8 cellular contexts compared by ENCODE assay signal in the genomic region with DNA sequence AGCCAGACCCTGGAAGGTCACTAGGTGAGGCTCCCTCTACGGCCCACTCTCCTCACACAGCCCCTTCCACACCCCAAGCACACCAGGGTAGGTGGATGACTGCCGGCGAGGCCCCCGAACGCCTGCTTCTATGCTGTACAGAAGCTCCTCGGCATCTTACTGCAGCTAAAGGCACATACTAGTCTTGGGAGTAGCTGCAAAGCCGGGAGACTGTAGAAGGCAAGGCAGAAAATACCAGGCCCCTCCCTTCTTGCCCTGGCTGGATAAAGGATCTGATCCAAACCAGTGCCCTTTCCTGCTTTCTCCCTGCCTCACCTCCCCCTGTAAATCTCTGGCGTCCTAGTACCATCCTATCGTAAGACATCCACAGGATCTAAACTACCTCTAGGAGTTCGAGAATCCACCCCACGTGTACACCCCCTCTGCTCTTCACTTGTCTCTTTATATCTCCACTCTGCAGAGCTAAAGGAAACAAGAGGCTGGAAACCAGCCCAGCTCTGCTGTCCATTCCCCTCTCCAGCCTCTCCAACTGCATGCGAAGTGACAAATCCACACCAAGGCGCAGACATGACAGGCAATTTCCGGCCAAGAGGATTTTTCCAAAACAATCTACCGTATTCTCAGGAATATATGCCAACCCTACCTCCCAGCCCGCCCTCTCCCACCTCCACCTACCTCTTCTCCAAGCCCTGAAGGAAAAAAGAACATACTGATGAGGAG. TPM values are rescaled to one million over a fixed set of nuclear protein-coding genes. Genes with fewer than 3 reads are reported as not detected.
DNase-seq lines count a peak whose midpoint lies in the region; ATAC-seq, FAIRE-seq and TF ChIP-seq lines count a peak whose summit lies in the region.

No MANE protein-coding gene starts in this region.

- TF ChIP-seq CTCF in 22Rv1 (IDR thresholded peaks at IDR 0.05) (no peak), GM12875 (IDR thresholded peaks at IDR 0.05; ENCODE audit: borderline replicate concordance, insufficient read depth, low read depth, low read length) (no peak), brain (conservative IDR thresholded peaks at IDR 0.05) (no peak)

- no peak for ATAC-seq in HG03039 (IDR thresholded peaks at IDR 0.05; ENCODE audit: unreplicated experiment)
- no peak for ATAC-seq in activated CD4-positive, CD25-positive, alpha-beta regulatory T cell treated with anti-CD3 and anti-CD28 coated beads, Interleukin-2, amount 50 U/mL, for 24 hours

- H3K36me3 Mint-ChIP-seq in brain, result peaks cover 4% of the 10 kb centered on the region
- H3K36me3 Mint-ChIP-seq in immature natural killer cell, result no peaks in the 10 kb centered on the region

- H3K4me3 ChIP-seq in GM12875 (ENCODE audit: low read depth, low read length), result peak overlapping the region; percentile 88
- H3K4me3 ChIP-seq in small intestine (ENCODE audit: low read depth in 1 of 2, low read length in 2 of 2), result peak overlapping the region in 1 of 2 donors; percentile 69

- no peak for FAIRE-seq in small intestine (lab: Jason Lieb, UNC)

- WGBS in small intestine, 3 donors, result 36 to 61% (median 44%) methylated on average over 15 to 16 of the region's 16 CpGs

- H3K9me3 ChIP-seq in small intestine (ENCODE audit: control insufficient read depth, low read depth), result no peaks in the 10 kb centered on the region

- peak overlapping the region; percentile 71 for H3K27ac ChIP-seq in 22Rv1
- H3K27ac ChIP-seq in small intestine (ENCODE audit: low read depth in 1 of 2, low read length in 1 of 2), result peak overlapping the region; percentile 38 to 76

- no peaks in the 10 kb centered on the region for H3K36me3 ChIP-seq in small intestine (ENCODE audit: control insufficient read depth in 2 of 2, insufficient read depth in 2 of 2, low read length in 2 of 2)

- H3K27me3 ChIP-seq in small intestine (ENCODE audit: control insufficient read depth in 2 of 2, insufficient read depth in 2 of 2, low read length in 2 of 2), result no peaks in the 10 kb centered on the region

- H3K27me3 Mint-ChIP-seq in brain (peaks cover 4% of the 10 kb centered on the region), immature natural killer cell (ENCODE audit: low read depth in 3 of 3) (peaks cover 0 to 12% (median 0%) of the 10 kb centered on the region in 3 donors)

- peak; percentile 49 for DNase-seq in NCI-H460 (ENCODE audit: extremely low read depth, low read depth)
- DNase-seq in immature natural killer cell, result no peak
- DNase-seq in small intestine, result no peak

- peaks cover 84% of the 10 kb centered on the region for H3K4me1 Mint-ChIP-seq in brain
- H3K4me1 Mint-ChIP-seq in immature natural killer cell, result peaks cover 58 to 64% of the 10 kb centered on the region in 2 donors

- H3K4me3 Mint-ChIP-seq in brain (peak overlapping the region; percentile 72 to 89 (median 81)), immature natural killer cell (peak overlapping the region; percentile 86 to 94 (median 88))

- H3K4me1 ChIP-seq in small intestine (ENCODE audit: control insufficient read depth in 2 of 2, insufficient read depth in 1 of 2, low read depth in 1 of 2, low read length in 1 of 2), result no peaks in the 10 kb centered on the region

- H3K27ac Mint-ChIP-seq in brain (peak overlapping the region; percentile 79 to 98 (median 94)), immature natural killer cell (peak overlapping the region; percentile 89 to 97 (median 94))

- H3K9me3 Mint-ChIP-seq in brain (peaks cover 0 to 3% (median 0%) of the 10 kb centered on the region in 5 experiments), immature natural killer cell (no peaks in the 10 kb centered on the region)

RNA-seq across cellular contexts. Expression of a gene that starts 11.8 kb away (rescaled TPM):
- total RNA-seq in NCI-H460 (2014; rRNA removed; shearing (Covaris generic)), result 7.8 and 11.8 TPM in 2 replicates
- polyA plus RNA-seq in NCI-H460 (2014; cell fraction: nucleus; rRNA removed), result 23.6 and 30.3 TPM in 2 replicates
- polyA plus RNA-seq in brain (ENCODE audit: insufficient read depth, low read depth, low replicate concordance), result 59.9 TPM
- polyA plus RNA-seq in immature natural killer cell, result 1 to 10 TPM; 1.4 to 4.9 (median 1.6) TPM
- polyA plus RNA-seq in small intestine, result 10 to 100 TPM in 2 of 3 donors, 1 to 10 TPM in 1; 6.7 to 17.8 (median 14.6) TPM
